ENCODE assay signal across 11 cellular contexts in the genomic region with DNA sequence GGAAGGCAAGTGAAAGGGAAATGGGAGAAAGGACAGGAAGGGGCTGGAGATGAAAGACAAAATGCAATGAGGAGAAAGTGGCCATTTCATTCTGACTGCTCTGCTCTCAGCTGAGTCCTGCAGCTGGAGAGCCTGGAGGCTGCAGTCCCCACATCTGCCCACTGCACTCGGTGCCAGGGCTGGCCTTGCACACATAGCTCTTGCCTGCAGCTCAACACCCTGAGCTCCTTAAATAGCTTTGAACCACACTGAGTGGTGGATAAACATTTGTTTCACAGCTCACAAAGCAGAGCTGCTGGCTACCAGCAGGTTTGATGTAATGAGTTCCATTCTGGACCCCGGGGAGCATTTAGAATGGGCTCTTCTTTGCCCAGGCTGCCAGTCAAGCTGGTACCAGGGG.
DNase-seq lines count a peak whose midpoint lies in the region; ATAC-seq and TF ChIP-seq lines count a peak whose summit lies in the region.
"Had no signal": no experiment of that assay in that cellular context is flagged by ENCODE, and none has a peak within 500 bp of the region (broad histone marks: within the 10 kb centered on the region; RNA-seq: fewer than 3 reads in every experiment).

No MANE protein-coding gene starts in this region.

- no peak overlapping the region for H3K4me3 Mint-ChIP-seq in mesothelial cell of epicardium

- peaks cover 20% of the 10 kb centered on the region for H3K27me3 Mint-ChIP-seq in mesothelial cell of epicardium (ENCODE audit: low read depth)

- DNase-seq in medulla oblongata (ENCODE audit: extremely low spot score): peak; percentile 44
- DNase-seq in mesothelial cell of epicardium (ENCODE audit: low spot score in 2 of 2, unreplicated experiment in 2 of 2): no peak
- DNase-seq in stimulated activated CD4-positive, alpha-beta T cell treated with anti-CD3 and anti-CD28 coated beads, Interleukin-4, amount 100 ng/mL, for 24 hours: no peak
- no peak for DNase-seq in GM03348 (ENCODE audit: low spot score)
- no peak for DNase-seq in Kasumi-1 (lab: John Stamatoyannopoulos, UW)
- DNase-seq: activated CD4-positive, alpha-beta T cell treated with anti-CD3 and anti-CD28 coated beads for 48 hours; NCI-H1048 had no signal

- peak; percentile 14 for ATAC-seq in HG03108 (IDR thresholded peaks at IDR 0.05; ENCODE audit: unreplicated experiment)

- no peaks in the 10 kb centered on the region for H3K9me2 ChIP-seq in SU-DHL-6 (replicated peaks; ENCODE audit: insufficient read depth, low read length)

- H2AFZ ChIP-seq in SU-DHL-6 (ENCODE audit: low read depth, low read length, severe bottlenecking): no peak overlapping the region

- no peaks in the 10 kb centered on the region for H3K79me2 ChIP-seq in SU-DHL-6 (ENCODE audit: insufficient read depth, low read length)

- H3F3A ChIP-seq in SU-DHL-6 (ENCODE audit: insufficient read depth): 0 out of 2 replicates have a peak, but pooled peaks cover 10% of the 10 kb centered on the region

- H3K27ac Mint-ChIP-seq in mesothelial cell of epicardium: no peak overlapping the region

- H3K9me3 ChIP-seq in SU-DHL-6 (ENCODE audit: insufficient read depth, low read length): no peaks in the 10 kb centered on the region
- H3K9me3 ChIP-seq: thoracic aorta had no signal

- no peaks in the 10 kb centered on the region for H3K36me3 Mint-ChIP-seq in mesothelial cell of epicardium

- no peaks in the 10 kb centered on the region for H3K4me1 Mint-ChIP-seq in mesothelial cell of epicardium

- peak overlapping the region; percentile 50 for H3K4me2 ChIP-seq in SU-DHL-6 (ENCODE audit: low read depth, low read length, poor library complexity, severe bottlenecking)

- no peaks in the 10 kb centered on the region for H3K36me3 ChIP-seq in SU-DHL-6 (ENCODE audit: low read length)
- H3K36me3 ChIP-seq: thoracic aorta had no signal

- H3K9ac ChIP-seq in SU-DHL-6 (ENCODE audit: low read length): peak overlapping the region; percentile 33

- TF ChIP-seq CTCF in GM12872 (IDR thresholded peaks at IDR 0.05; ENCODE audit: insufficient read depth, low read depth, low read length): peak; percentile 10; the same call in 1 of the 3 replicates
- TF ChIP-seq CTCF in SU-DHL-6 (IDR thresholded peaks at IDR 0.05; ENCODE audit: insufficient read depth, low read length, poor library complexity, severe bottlenecking): no peak
- no peak for TF ChIP-seq CTCF in mesothelial cell of epicardium (IDR thresholded peaks at IDR 0.05; ENCODE audit: unreplicated experiment)

- H3K4me3 ChIP-seq in SU-DHL-6 (ENCODE audit: insufficient read depth, low read length, poor library complexity, severe bottlenecking): no peak overlapping the region
- H3K4me3 ChIP-seq: thoracic aorta had no signal

- H3K27me3 ChIP-seq in SU-DHL-6 (ENCODE audit: low read length): no peaks in the 10 kb centered on the region

- no peaks in the 10 kb centered on the region for H3K9me3 Mint-ChIP-seq in mesothelial cell of epicardium

- no peaks in the 10 kb centered on the region for H4K20me1 ChIP-seq in SU-DHL-6 (ENCODE audit: low read depth, low read length)

- peak overlapping the region; percentile 81 for H3K27ac ChIP-seq in SU-DHL-6 (ENCODE audit: low read depth, low read length)
- H3K27ac ChIP-seq: thoracic aorta had no signal
